Comparison of ENCODE assay signal across 8 cellular contexts in genomic region chr17:38701504-38702165, GRCh38. TPM values are rescaled to one million over a fixed set of nuclear protein-coding genes. Genes with fewer than 3 reads are reported as not detected.
DNase-seq lines count a peak whose midpoint lies in the region; ATAC-seq and TF ChIP-seq lines count a peak whose summit lies in the region.

No MANE protein-coding gene starts in this region.

- H3K4me1 ChIP-seq in OCI-LY1 (ENCODE audit: insufficient read depth, low read length, severe bottlenecking) = peaks cover 30% of the 10 kb centered on the region
- H3K4me1 ChIP-seq in psoas muscle = peaks cover 23% of the 10 kb centered on the region

- H3K27me3 ChIP-seq in GM06990 (replicated peaks; ENCODE audit: control insufficient read depth, insufficient read depth, low read length) (no peaks in the 10 kb centered on the region), OCI-LY1 (ENCODE audit: insufficient read depth, low read length) (peaks cover 4% of the 10 kb centered on the region; the same call in 1 of the 2 replicates), psoas muscle (ENCODE audit: insufficient read depth in 3 of 3, low read length in 2 of 3) (no peaks in the 10 kb centered on the region)

- peaks cover 65% of the 10 kb centered on the region for H3K4me1 Mint-ChIP-seq in activated T-helper 1 cell treated with anti-CD3 and anti-CD28 coated beads, Interleukin-12 subunit alpha, Interleukin-12 subunit beta, Interleukin-2, Interleukin-4 antibody, amounts not matched to agents 30 ng/mL and 10 ng/mL and 1 ng/mL, durations not matched to agents 14 hours and 24 hours and 36 hours (ENCODE audit: low read depth)

- TF ChIP-seq CTCF in GM06990 (IDR thresholded peaks at IDR 0.05; ENCODE audit: insufficient read depth, low read length, poor library complexity, severe bottlenecking) (no peak), OCI-LY1 (IDR thresholded peaks at IDR 0.05; ENCODE audit: low read length) (no peak), foreskin fibroblast (IDR thresholded peaks at IDR 0.05; ENCODE audit: low read depth, low read length) (no peak), psoas muscle (IDR thresholded peaks at IDR 0.05) (no peak)

- H3K9me3 ChIP-seq in OCI-LY1 (ENCODE audit: low read length) = no peaks in the 10 kb centered on the region
- H3K9me3 ChIP-seq in psoas muscle = no peaks in the 10 kb centered on the region

- no peaks in the 10 kb centered on the region for H4K20me1 ChIP-seq in OCI-LY1 (ENCODE audit: insufficient read depth, low read length)

- H3F3A ChIP-seq in OCI-LY1 (ENCODE audit: insufficient read depth, low read length) = peaks cover 7% of the 10 kb centered on the region; the same call in 1 of the 2 replicates

- H3K36me3 ChIP-seq in GM06990 (ENCODE audit: control insufficient read depth, insufficient read depth, low read length) = no peaks in the 10 kb centered on the region
- H3K36me3 ChIP-seq in OCI-LY1 (ENCODE audit: insufficient read depth, low read length) = no peaks in the 10 kb centered on the region; the same call in 1 of the 2 replicates
- H3K36me3 ChIP-seq in psoas muscle (ENCODE audit: insufficient read depth in 1 of 2, low read depth in 1 of 2) = no peaks in the 10 kb centered on the region

- peak overlapping the region; percentile 68 for H3K9ac ChIP-seq in OCI-LY1 (ENCODE audit: low read length)

- H3K9me2 ChIP-seq in OCI-LY1 (ENCODE audit: low read depth, low read length) = no peaks in the 10 kb centered on the region

- H3K27ac Mint-ChIP-seq in activated T-helper 1 cell treated with anti-CD3 and anti-CD28 coated beads, Interleukin-12 subunit alpha, Interleukin-12 subunit beta, Interleukin-2, Interleukin-4 antibody, amounts not matched to agents 30 ng/mL and 10 ng/mL and 1 ng/mL, durations not matched to agents 14 hours and 24 hours and 36 hours = peak overlapping the region; percentile 99

- peak overlapping the region; percentile 79 for H3K27ac ChIP-seq in OCI-LY1 (ENCODE audit: low read depth, low read length, poor library complexity, severe bottlenecking)
- H3K27ac ChIP-seq in psoas muscle = peak overlapping the region; percentile 98

- intact Hi-C loops in activated T-helper 1 cell treated with anti-CD3 and anti-CD28 coated beads, Interleukin-12 subunit alpha, Interleukin-12 subunit beta, Interleukin-2, Interleukin-4 antibody, amounts not matched to agents 30 ng/mL and 10 ng/mL and 1 ng/mL, durations not matched to agents 14 hours and 24 hours and 36 hours (cut with micrococcal nuclease) = loop anchor here (1.0 to 10.0 kb wide), 9 partner anchors 24 to 1863 kb away; partner anchors contain the start of genes CCR7, FBXL20, LASP1 and PSMB3
- intact Hi-C loops in psoas muscle (cut with DNase I) = no loop called here

- peak overlapping the region; percentile 73 for H3K4me2 ChIP-seq in OCI-LY1 (ENCODE audit: low read length)

- DNase-seq in GM06990 (ENCODE audit: extremely low read depth, insufficient read length) (peak; percentile 83), foreskin fibroblast (peak; percentile 38 to 60), psoas muscle (no peak), GF-D8 (lab: John Stamatoyannopoulos, UW) (no peak)
- peak; percentile 66 for DNase-seq in activated T-helper 1 cell treated with anti-CD3 and anti-CD28 coated beads, Interleukin-12 subunit alpha, Interleukin-12 subunit beta, Interleukin-2, Interleukin-4 antibody, amounts not matched to agents 30 ng/mL and 10 ng/mL and 1 ng/mL, durations not matched to agents 14 hours and 24 hours and 36 hours (ENCODE audit: low spot score)

- peak overlapping the region; percentile 20; the same call in 1 of the 2 replicates for H2AFZ ChIP-seq in OCI-LY1 (ENCODE audit: low read length)

- peaks cover 4% of the 10 kb centered on the region for H3K9me3 Mint-ChIP-seq in activated T-helper 1 cell treated with anti-CD3 and anti-CD28 coated beads, Interleukin-12 subunit alpha, Interleukin-12 subunit beta, Interleukin-2, Interleukin-4 antibody, amounts not matched to agents 30 ng/mL and 10 ng/mL and 1 ng/mL, durations not matched to agents 14 hours and 24 hours and 36 hours

- H3K4me3 ChIP-seq in GM06990 (replicated peaks; ENCODE audit: low read depth, low read length) = peak overlapping the region; percentile 75
- H3K4me3 ChIP-seq in OCI-LY1 (ENCODE audit: low read depth, low read length, poor library complexity, severe bottlenecking) = peak overlapping the region; percentile 95
- H3K4me3 ChIP-seq in foreskin fibroblast (ENCODE audit: low read depth in 1 of 2, low read length in 2 of 2) = peak overlapping the region; percentile 75 to 91
- H3K4me3 ChIP-seq in psoas muscle = peak overlapping the region; percentile 97

- peaks cover 12% of the 10 kb centered on the region for H3K36me3 Mint-ChIP-seq in activated T-helper 1 cell treated with anti-CD3 and anti-CD28 coated beads, Interleukin-12 subunit alpha, Interleukin-12 subunit beta, Interleukin-2, Interleukin-4 antibody, amounts not matched to agents 30 ng/mL and 10 ng/mL and 1 ng/mL, durations not matched to agents 14 hours and 24 hours and 36 hours (ENCODE audit: low read depth)

- no peaks in the 10 kb centered on the region for H3K27me3 Mint-ChIP-seq in activated T-helper 1 cell treated with anti-CD3 and anti-CD28 coated beads, Interleukin-12 subunit alpha, Interleukin-12 subunit beta, Interleukin-2, Interleukin-4 antibody, amounts not matched to agents 30 ng/mL and 10 ng/mL and 1 ng/mL, durations not matched to agents 14 hours and 24 hours and 36 hours (ENCODE audit: insufficient read depth)

- WGBS in psoas muscle, 3 donors = 1 to 3% (median 1%) methylated on average over 25 of the region's 25 CpGs

- peak overlapping the region; percentile 83 for H3K4me3 Mint-ChIP-seq in activated T-helper 1 cell treated with anti-CD3 and anti-CD28 coated beads, Interleukin-12 subunit alpha, Interleukin-12 subunit beta, Interleukin-2, Interleukin-4 antibody, amounts not matched to agents 30 ng/mL and 10 ng/mL and 1 ng/mL, durations not matched to agents 14 hours and 24 hours and 36 hours

- H3K79me2 ChIP-seq in OCI-LY1 (ENCODE audit: insufficient read depth, low read length) = 0 out of 2 replicates have a peak, but pooled peaks cover 4% of the 10 kb centered on the region

- ATAC-seq in HG02588 (IDR thresholded peaks at IDR 0.05; ENCODE audit: unreplicated experiment) (peak; percentile 20), psoas muscle (peak in 3 of 4 donors; percentile 2 to 11 (median 5)), HG03457 (IDR thresholded peaks at IDR 0.05; ENCODE audit: unreplicated experiment) (no peak)

RNA-seq across cellular contexts. Expression of gene MLLT6, which starts 3.4 kb away (rescaled TPM):
- 250 and 252 TPM in 2 replicates for total RNA-seq in activated T-helper 1 cell treated with anti-CD3 and anti-CD28 coated beads, Interleukin-12 subunit alpha, Interleukin-12 subunit beta, Interleukin-2, Interleukin-4 antibody, amounts not matched to agents 30 ng/mL and 10 ng/mL and 1 ng/mL, durations not matched to agents 14 hours and 24 hours and 36 hours
- 100 to 1,000 TPM in 1 of 4 donors, 10 to 100 TPM in 3; 78.5 to 120 (median 84.9) TPM for total RNA-seq in psoas muscle
- polyA plus RNA-seq in psoas muscle = 10 to 100 TPM; 16.3 to 50.2 (median 25.5) TPM

RNA-seq across cellular contexts. Expression of gene EPOP, which starts 26.9 kb away (rescaled TPM):
- total RNA-seq in activated T-helper 1 cell treated with anti-CD3 and anti-CD28 coated beads, Interleukin-12 subunit alpha, Interleukin-12 subunit beta, Interleukin-2, Interleukin-4 antibody, amounts not matched to agents 30 ng/mL and 10 ng/mL and 1 ng/mL, durations not matched to agents 14 hours and 24 hours and 36 hours = 56.5 and 58.8 TPM in 2 replicates
- total RNA-seq in psoas muscle = 1 to 10 TPM in 1 of 4 donors, under 1 TPM in 3; 0.21 to 1.2 (median 0.63) TPM
- polyA plus RNA-seq in psoas muscle = 1 to 10 TPM in 1 of 3 donors, under 1 TPM in 2; 0.21 to 1.1 (median 0.44) TPM

RNA-seq across cellular contexts. Expression of gene CISD3, which starts 28.5 kb away (rescaled TPM):
- 39.2 and 41.4 TPM in 2 replicates for total RNA-seq in activated T-helper 1 cell treated with anti-CD3 and anti-CD28 coated beads, Interleukin-12 subunit alpha, Interleukin-12 subunit beta, Interleukin-2, Interleukin-4 antibody, amounts not matched to agents 30 ng/mL and 10 ng/mL and 1 ng/mL, durations not matched to agents 14 hours and 24 hours and 36 hours
- total RNA-seq in psoas muscle = 10 to 100 TPM; 29.9 to 45.5 (median 37.4) TPM
- polyA plus RNA-seq in psoas muscle = 10 to 100 TPM; 39.6 to 83.6 (median 41.5) TPM

RNA-seq across cellular contexts. Expression of gene PCGF2, which starts 46.5 kb away (rescaled TPM):
- 3.7 and 4.6 TPM in 2 replicates for total RNA-seq in activated T-helper 1 cell treated with anti-CD3 and anti-CD28 coated beads, Interleukin-12 subunit alpha, Interleukin-12 subunit beta, Interleukin-2, Interleukin-4 antibody, amounts not matched to agents 30 ng/mL and 10 ng/mL and 1 ng/mL, durations not matched to agents 14 hours and 24 hours and 36 hours
- 10 to 100 TPM in 1 of 4 donors, 1 to 10 TPM in 3; 7.1 to 10.8 (median 7.5) TPM for total RNA-seq in psoas muscle
- polyA plus RNA-seq in psoas muscle = 1 to 10 TPM; 3.3 to 5.8 (median 5.1) TPM

RNA-seq across cellular contexts. Expression of gene PSMB3, which starts 50.9 kb away (rescaled TPM):
- 349 and 366 TPM in 2 replicates for total RNA-seq in activated T-helper 1 cell treated with anti-CD3 and anti-CD28 coated beads, Interleukin-12 subunit alpha, Interleukin-12 subunit beta, Interleukin-2, Interleukin-4 antibody, amounts not matched to agents 30 ng/mL and 10 ng/mL and 1 ng/mL, durations not matched to agents 14 hours and 24 hours and 36 hours
- 100 to 1,000 TPM; 112 to 209 (median 184) TPM for total RNA-seq in psoas muscle
- polyA plus RNA-seq in psoas muscle = 100 to 1,000 TPM; 286 to 463 (median 332) TPM

Comparison
In these comparisons a context has a peak if more than half of its experiments do, and no peak if none do; other contexts are left out.
1. DNase-seq: peak in GM06990 (single experiment), activated T-helper 1 cell treated with anti-CD3 and anti-CD28 coated beads, Interleukin-12 subunit alpha, Interleukin-12 subunit beta, Interleukin-2, Interleukin-4 antibody, amounts not matched to agents 30 ng/mL and 10 ng/mL and 1 ng/mL, durations not matched to agents 14 hours and 24 hours and 36 hours (single experiment) and foreskin fibroblast (2 of 2); none in psoas muscle (0 of 2) and GF-D8 (single experiment).
2. RNA of gene EPOP, which starts 26.9 kb away (total RNA-seq): 56.5 to 58.8 TPM in activated T-helper 1 cell treated with anti-CD3 and anti-CD28 coated beads, Interleukin-12 subunit alpha, Interleukin-12 subunit beta, Interleukin-2, Interleukin-4 antibody, amounts not matched to agents 30 ng/mL and 10 ng/mL and 1 ng/mL, durations not matched to agents 14 hours and 24 hours and 36 hours; 0.21 to 1.2 TPM in psoas muscle; every median in the first group is over 10 times any median in the second.
3. Peak in every context shown above with its lines, with median percentiles within 50 percentile points of each other: H3K4me3 ChIP-seq.